Comparison of ENCODE assay signal across 8 cellular contexts in genomic region chr9:131656356-131657030, GRCh38.
A peak's percentile ranks its signal among the peaks of the same experiment; 100 is the strongest.
DNase-seq lines count a peak whose midpoint lies in the region; TF ChIP-seq lines count a peak whose summit lies in the region.

No MANE protein-coding gene starts in this region.

- CTCF ChIA-PET in HEK293 (lab: Yijun Ruan, JAX) = no interaction called here

- H3K36me3 ChIP-seq in HEK293 (ENCODE audit: control insufficient read depth in 2 of 2, insufficient read depth in 1 of 2, low read length in 2 of 2) (no peaks in the 10 kb centered on the region), OCI-LY1 (ENCODE audit: insufficient read depth, low read length) (peaks cover 34% of the 10 kb centered on the region; the same call in 1 of the 2 replicates), hepatocyte (replicated peaks; ENCODE audit: insufficient read depth, low read depth) (no peaks in the 10 kb centered on the region)

- H3K4me3 ChIP-seq in HEK293 (ENCODE audit: low read depth, low read length) (no peak overlapping the region), OCI-LY1 (ENCODE audit: low read depth, low read length, poor library complexity, severe bottlenecking) (peak overlapping the region; percentile 33), hepatocyte (no peak overlapping the region)

- H3K79me2 ChIP-seq in OCI-LY1 (ENCODE audit: insufficient read depth, low read length) (peaks cover 60% of the 10 kb centered on the region), hepatocyte (peaks cover 84% of the 10 kb centered on the region)

- TF ChIP-seq CTCF in HEK293 (tag by site-specific recombination; IDR thresholded peaks at IDR 0.05) = no peak
- no peak for TF ChIP-seq CTCF in OCI-LY1 (IDR thresholded peaks at IDR 0.05; ENCODE audit: low read length)
- no peak for TF ChIP-seq CTCF in hepatocyte (IDR thresholded peaks at IDR 0.05; ENCODE audit: poor library complexity)

- H3K9me3 ChIP-seq in HEK293 (ENCODE audit: control insufficient read depth, insufficient read depth, low read depth, low read length) = no peaks in the 10 kb centered on the region
- H3K9me3 ChIP-seq in OCI-LY1 (ENCODE audit: low read length) = no peaks in the 10 kb centered on the region
- no peaks in the 10 kb centered on the region for H3K9me3 ChIP-seq in hepatocyte (ENCODE audit: low read depth)

- H3K4me1 ChIP-seq in HEK293 (ENCODE audit: control insufficient read depth, insufficient read depth, low read length) (no peaks in the 10 kb centered on the region), OCI-LY1 (ENCODE audit: insufficient read depth, low read length, severe bottlenecking) (peaks cover 99% of the 10 kb centered on the region), hepatocyte (ENCODE audit: insufficient read depth) (peaks cover 42% of the 10 kb centered on the region)

- peaks cover 29% of the 10 kb centered on the region for H3F3A ChIP-seq in OCI-LY1 (ENCODE audit: insufficient read depth, low read length)

- peak; percentile 100 for DNase-seq in GDM1 (lab: John Stamatoyannopoulos, UW)
- DNase-seq in activated gamma-delta T cell treated with anti-CD3 and anti-CD28 coated beads, Interleukin-2, amount 50 U/mL, for 16 hours (ENCODE audit: low read depth) = peak; percentile 72
- no peak for DNase-seq in hepatocyte (ENCODE audit: low spot score)
- peak in 2 of 3 experiments; percentile 43 to 62 for DNase-seq in stimulated activated CD4-positive, alpha-beta T cell treated with anti-CD3 and anti-CD28 coated beads, TNF-alpha, amount 100 ng/mL, for 4 hours (ENCODE audit: low read depth in 3 of 3)
- no peak for DNase-seq in NCI-H2196 (lab: John Stamatoyannopoulos, UW; ENCODE audit: unreplicated experiment)
- DNase-seq in AG20443 (ENCODE audit: low spot score) = no peak

- H3K27me3 ChIP-seq in OCI-LY1 (ENCODE audit: insufficient read depth, low read length) = no peaks in the 10 kb centered on the region
- H3K27me3 ChIP-seq in hepatocyte = no peaks in the 10 kb centered on the region

- H4K20me1 ChIP-seq in OCI-LY1 (ENCODE audit: insufficient read depth, low read length) (no peaks in the 10 kb centered on the region), hepatocyte (ENCODE audit: insufficient read depth, poor library complexity, severe bottlenecking) (peaks cover 4% of the 10 kb centered on the region)

- H3K9ac ChIP-seq in OCI-LY1 (ENCODE audit: low read length) = peak overlapping the region; percentile 68

- H2AFZ ChIP-seq in OCI-LY1 (ENCODE audit: low read length) = no peak overlapping the region
- H2AFZ ChIP-seq in hepatocyte = no peak overlapping the region

- POLR2A ChIA-PET in HEK293 (lab: Yijun Ruan, JAX) = no interaction called here

- peak overlapping the region; percentile 59 for H3K4me2 ChIP-seq in OCI-LY1 (ENCODE audit: low read length)
- no peak overlapping the region for H3K4me2 ChIP-seq in hepatocyte

- no peaks in the 10 kb centered on the region for H3K9me2 ChIP-seq in OCI-LY1 (ENCODE audit: low read depth, low read length)
- no peaks in the 10 kb centered on the region for H3K9me2 ChIP-seq in hepatocyte (replicated peaks; ENCODE audit: insufficient read depth)

- WGBS in hepatocyte (ENCODE audit: low lambda C conversion rate, missing lambda C conversion rate) = 84% methylated on average over 9 of the region's 9 CpGs

- no peak overlapping the region for H3K27ac ChIP-seq in HEK293 (ENCODE audit: extremely low read depth, low read depth, low read length)
- H3K27ac ChIP-seq in OCI-LY1 (ENCODE audit: low read depth, low read length, poor library complexity, severe bottlenecking) = peak overlapping the region; percentile 100
- peak overlapping the region; percentile 10 for H3K27ac ChIP-seq in hepatocyte

TF ChIP-seq in HEK293, 187 proteins besides CTCF, POLR2A, EP300 and RAD21:
- TF ChIP-seq BCL6B (tag by site-specific recombination; IDR thresholded peaks at IDR 0.05) = no peak
- TF ChIP-seq ZNF747 (tag by site-specific recombination; IDR thresholded peaks at IDR 0.05) = no peak
- TF ChIP-seq ZNF280D (tag by site-specific recombination; IDR thresholded peaks at IDR 0.05) = no peak
- TF ChIP-seq ZBTB17 (tag by site-specific recombination; IDR thresholded peaks at IDR 0.05) = peak; percentile 49

Comparison
In these comparisons a context has a peak if more than half of its experiments do, and no peak if none do; other contexts are left out.
1. DNase-seq: peak in GDM1 (single experiment), activated gamma-delta T cell treated with anti-CD3 and anti-CD28 coated beads, Interleukin-2, amount 50 U/mL, for 16 hours (single experiment) and stimulated activated CD4-positive, alpha-beta T cell treated with anti-CD3 and anti-CD28 coated beads, TNF-alpha, amount 100 ng/mL, for 4 hours (2 of 3); none in hepatocyte (single experiment), NCI-H2196 (single experiment) and AG20443 (single experiment).